In the genomic region with DNA sequence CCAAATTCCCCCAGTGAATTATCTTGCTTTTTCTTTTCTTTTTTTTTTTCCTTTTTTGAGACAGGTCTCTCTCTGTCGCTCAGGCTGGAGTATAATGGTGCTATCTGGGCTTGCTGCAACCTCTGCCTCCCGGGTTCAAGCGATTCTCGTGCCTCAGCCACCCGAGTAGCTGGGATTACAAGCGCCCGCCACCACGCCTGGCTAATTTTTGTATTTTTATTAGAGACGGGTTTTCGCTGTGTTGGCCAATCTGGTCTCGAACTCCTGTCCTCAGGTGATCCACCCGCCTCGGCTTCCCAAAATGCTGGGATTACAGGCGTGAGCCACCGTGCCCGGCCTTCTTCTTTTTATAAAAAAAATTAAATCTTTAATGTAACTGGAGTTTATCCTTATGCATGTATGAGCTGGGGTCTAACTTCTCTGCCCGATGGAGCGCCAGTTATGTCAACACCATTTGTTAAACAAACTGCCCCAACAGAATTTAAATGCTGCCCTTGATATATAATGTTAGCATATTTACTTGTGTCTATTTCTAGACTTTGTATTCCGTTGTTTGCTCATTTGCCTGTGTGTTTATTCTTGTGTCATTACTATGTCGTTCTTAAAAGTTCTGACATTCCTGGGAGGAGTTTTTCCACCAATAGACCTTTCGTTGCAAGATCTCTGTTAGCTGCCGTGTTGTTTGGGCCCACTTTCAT, we compare ENCODE assay signal across 8 cellular contexts. TPM values are rescaled to one million over a fixed set of nuclear protein-coding genes. Genes with fewer than 3 reads are reported as not detected.
DNase-seq lines count a peak whose midpoint lies in the region; ATAC-seq and TF ChIP-seq lines count a peak whose summit lies in the region.

No MANE protein-coding gene starts in this region.

- peak in 3 of 4 donors; percentile 10 to 42 (median 13) for ATAC-seq in psoas muscle

- H3K27me3 ChIP-seq in psoas muscle (ENCODE audit: insufficient read depth in 3 of 3, low read length in 2 of 3), result no peaks in the 10 kb centered on the region

- H3K4me3 ChIP-seq in SK-N-MC, result peak overlapping the region; percentile 95
- H3K4me3 ChIP-seq in fibroblast of pulmonary artery (replicated peaks; ENCODE audit: low read depth, low read length), result peak overlapping the region; percentile 75
- H3K4me3 ChIP-seq in psoas muscle, result peak overlapping the region; percentile 75

- H3K9me3 ChIP-seq in SK-N-MC (ENCODE audit: low read depth, low read length), result no peaks in the 10 kb centered on the region
- H3K9me3 ChIP-seq in psoas muscle, result no peaks in the 10 kb centered on the region

- 16 to 21% (median 17%) methylated on average over 22 of the region's 22 CpGs for WGBS in psoas muscle, 3 donors

- H3K9ac ChIP-seq in SK-N-MC (ENCODE audit: insufficient read length), result peak overlapping the region; percentile 97

- peaks cover 8% of the 10 kb centered on the region for H3K4me1 ChIP-seq in psoas muscle

- H3K27ac ChIP-seq in SK-N-MC, result peak overlapping the region; percentile 93
- peak overlapping the region; percentile 75 for H3K27ac ChIP-seq in psoas muscle

- peaks cover 28% of the 10 kb centered on the region for H3K36me3 ChIP-seq in SK-N-MC (ENCODE audit: insufficient read depth, low read length)
- H3K36me3 ChIP-seq in psoas muscle (ENCODE audit: insufficient read depth in 1 of 2, low read depth in 1 of 2), result no peaks in the 10 kb centered on the region

- peak; percentile 46 for DNase-seq in activated CD4-positive, alpha-beta T cell treated with anti-CD3 and anti-CD28 coated beads for 48 hours
- DNase-seq in activated CD4-positive, alpha-beta T cell treated with anti-CD3 and anti-CD28 coated beads for 4 hours, result no peak
- DNase-seq in SK-N-MC (ENCODE audit: low read depth, low spot score) (no peak), fibroblast of pulmonary artery (ENCODE audit: low read depth) (no peak), psoas muscle (no peak), NCI-H510A (lab: John Stamatoyannopoulos, UW) (no peak), DMS79 (lab: John Stamatoyannopoulos, UW) (no peak), glomerular visceral epithelial cell (ENCODE audit: extremely low spot score) (no peak)

- no peak for TF ChIP-seq CTCF in fibroblast of pulmonary artery (IDR thresholded peaks at IDR 0.05; ENCODE audit: low read length, missing control alignments)
- no peak for TF ChIP-seq CTCF in psoas muscle (IDR thresholded peaks at IDR 0.05)

- intact Hi-C loops in psoas muscle (cut with DNase I), result no loop called here

RNA-seq across cellular contexts. Expression of gene AURKB, which starts 0.5 kb away (rescaled TPM):
- 1 to 10 TPM in 1 of 4 donors, not detected in 3; 1.1 TPM for total RNA-seq in psoas muscle
- under 1 TPM in 1 of 3 donors, not detected in 2; 0.39 TPM for polyA plus RNA-seq in psoas muscle

RNA-seq across cellular contexts. Expression of gene BORCS6, which starts 20.9 kb away (rescaled TPM):
- 10 to 100 TPM in 1 of 4 donors, 1 to 10 TPM in 3; 8.8 to 11.2 (median 9.7) TPM for total RNA-seq in psoas muscle
- 10 to 100 TPM; 12.2 to 19.3 (median 13.7) TPM for polyA plus RNA-seq in psoas muscle

RNA-seq across cellular contexts. Expression of gene TMEM107, which starts 34.7 kb away (rescaled TPM):
- 1 to 10 TPM; 1.2 to 4.7 (median 2.9) TPM for total RNA-seq in psoas muscle
- 1 to 10 TPM; 1.5 to 1.9 (median 1.8) TPM for polyA plus RNA-seq in psoas muscle

RNA-seq across cellular contexts. Expression of gene CTC1, which starts 36.9 kb away (rescaled TPM):
- total RNA-seq in psoas muscle, result 10 to 100 TPM; 11.0 to 19.6 (median 13.7) TPM
- polyA plus RNA-seq in psoas muscle, result 1 to 10 TPM; 2.7 to 6.3 (median 4.6) TPM

RNA-seq across cellular contexts. Expression of gene PFAS, which starts 38.2 kb away (rescaled TPM):
- 10 to 100 TPM; 10.7 to 15.6 (median 13.3) TPM for total RNA-seq in psoas muscle
- polyA plus RNA-seq in psoas muscle, result 10 to 100 TPM in 1 of 3 donors, 1 to 10 TPM in 2; 4.9 to 10.0 (median 7.5) TPM
